In genomic region chr3:165749817-165750216, GRCh38 we compare ENCODE assay signal across 18 cellular contexts.
"Had no signal": no experiment of that assay in that cellular context is flagged by ENCODE, and none has a peak within 500 bp of the region (broad histone marks: within the 10 kb centered on the region; RNA-seq: fewer than 3 reads in every experiment).

No MANE protein-coding gene starts in this region.

- DNase-seq: activated CD4-positive, alpha-beta T cell treated with anti-CD3 and anti-CD28 coated beads for 1 hour; activated CD4-positive, alpha-beta T cell treated with anti-CD3 and anti-CD28 coated beads, Interleukin-2, amount 50 U/mL, for 1 hour; activated CD8-positive, alpha-beta T cell treated with anti-CD3 and anti-CD28 coated beads, Interleukin-2, amount 10 ng/mL, durations not matched to agents 7 days and 5 days; activated naive CD8-positive, alpha-beta T cell treated with anti-CD3 and anti-CD28 coated beads for 36 hours; activated T-cell treated with anti-CD3 and anti-CD28 coated beads, Interleukin-2, amount 50 U/mL, for 1 hour; effector memory CD4-positive, alpha-beta T cell; left ventricle myocardium superior; midbrain; natural killer cell; stimulated activated CD4-positive, alpha-beta T cell treated with anti-CD3 and anti-CD28 coated beads, Interleukin-4, amount 100 ng/mL, for 24 hours; stimulated activated naive CD4-positive, alpha-beta T cell treated with Interleukin-2 at 50 U/mL for 16 hours had no signal

- H3K36me3 ChIP-seq: esophagus muscularis mucosa, thoracic aorta, vagina had no signal

- H3K27me3 ChIP-seq: esophagus muscularis mucosa, vagina had no signal

- H3K9me3 ChIP-seq: esophagus muscularis mucosa, thoracic aorta, vagina had no signal

- FAIRE-seq: astrocyte, colon, keratinocyte, TTC549 had no signal

- H3K4me1 ChIP-seq: vagina had no signal

- H3K27ac ChIP-seq: thoracic aorta, vagina had no signal

- H3K4me3 ChIP-seq: esophagus muscularis mucosa, thoracic aorta, vagina had no signal
